ENCODE assay signal across 29 cellular contexts in genomic region chr5:27590503-27590902, GRCh38.
DNase-seq lines count a peak whose midpoint lies in the region; ATAC-seq, FAIRE-seq and TF ChIP-seq lines count a peak whose summit lies in the region.
"Had no signal": no experiment of that assay in that cellular context is flagged by ENCODE, and none has a peak within 500 bp of the region (broad histone marks: within the 10 kb centered on the region; RNA-seq: fewer than 3 reads in every experiment).

No MANE protein-coding gene starts in this region.

- H3K4me2 ChIP-seq in neuronal stem cell (ENCODE audit: insufficient read depth, low read length, poor library complexity, severe bottlenecking): no peak overlapping the region
- H3K4me2 ChIP-seq: BLaER1 treated with 17β-estradiol and CSF1 and Interleukin-3, amounts not matched to agents 10 nM and 100 nM; KMS-11 had no signal

- H3K4ac ChIP-seq in neuronal stem cell (ENCODE audit: low read length): no peak overlapping the region

- H3K4me3 ChIP-seq in BE2C (ENCODE audit: low read depth, low read length): no peak overlapping the region
- no peak overlapping the region for H3K4me3 ChIP-seq in kidney (ENCODE audit: low read length in 2 of 2)
- no peak overlapping the region for H3K4me3 ChIP-seq in neuronal stem cell (ENCODE audit: low read length in 2 of 2)
- H3K4me3 ChIP-seq: BLaER1 treated with 17β-estradiol and CSF1 and Interleukin-3, amounts not matched to agents 10 nM and 100 nM; GM12878; GM23248 had no signal

- H3K36me3 ChIP-seq in BE2C (no peaks in the 10 kb centered on the region), kidney (ENCODE audit: control insufficient read depth in 1 of 2, insufficient read depth in 2 of 2, low read length in 2 of 2) (no peaks in the 10 kb centered on the region), neuronal stem cell (replicated peaks in 1 of 2; ENCODE audit: control insufficient read depth in 2 of 2, insufficient read depth in 2 of 2, low read length in 2 of 2) (no peaks in the 10 kb centered on the region)
- H3K36me3 ChIP-seq: BLaER1 treated with 17β-estradiol and CSF1 and Interleukin-3, amounts not matched to agents 10 nM and 100 nM had no signal

- H3K79me1 ChIP-seq in neuronal stem cell (ENCODE audit: low read depth, low read length): no peaks in the 10 kb centered on the region

- H2BK15ac ChIP-seq in neuronal stem cell (ENCODE audit: low read length): no peak overlapping the region

- H4K91ac ChIP-seq in neuronal stem cell (ENCODE audit: low read depth, low read length, poor library complexity): no peak overlapping the region

- H3K27me3 ChIP-seq in BE2C (no peaks in the 10 kb centered on the region), neuronal stem cell (ENCODE audit: control insufficient read depth in 3 of 3, insufficient read depth in 3 of 3, low read depth in 1 of 3, low read length in 3 of 3) (no peaks in the 10 kb centered on the region)
- H3K27me3 ChIP-seq: BLaER1 treated with 17β-estradiol and CSF1 and Interleukin-3, amounts not matched to agents 10 nM and 100 nM had no signal

- no peak overlapping the region for H3K27ac Mint-ChIP-seq in WTC11
- H3K27ac Mint-ChIP-seq: CD4-positive, alpha-beta memory T cell; H9 had no signal

- H2AFZ ChIP-seq in neuronal stem cell (ENCODE audit: low read length): peak overlapping the region; percentile 30
- H2AFZ ChIP-seq: GM23248 had no signal

- H2AK5ac ChIP-seq in neuronal stem cell (ENCODE audit: low read depth, low read length): no peak overlapping the region

- no peak overlapping the region for H4K8ac ChIP-seq in neuronal stem cell (ENCODE audit: low read depth, low read length)

- no peak overlapping the region for H3K9ac ChIP-seq in kidney (ENCODE audit: low read length in 2 of 2)
- no peak overlapping the region for H3K9ac ChIP-seq in neuronal stem cell (ENCODE audit: low read depth, low read length, poor library complexity)
- H3K9ac ChIP-seq: BLaER1 treated with 17β-estradiol and CSF1 and Interleukin-3, amounts not matched to agents 10 nM and 100 nM; GM23248; KMS-11 had no signal

- POLR2A ChIA-PET in WTC11 (lab: Charles Lee): no interaction called here

- no peak overlapping the region for H3K14ac ChIP-seq in neuronal stem cell (ENCODE audit: low read length)

- DNase-seq in BE2C (peak; percentile 7), WTC11 (ENCODE audit: low spot score) (no peak), kidney (peak; percentile 62), neuronal stem cell (ENCODE audit: low spot score) (no peak), AG20443 (ENCODE audit: low spot score) (no peak), NCI-H1417 treated with DMSO at 0.1 percent for 48 hours (lab: John Stamatoyannopoulos, UW) (no peak), KBM-7 (no peak)
- no peak for DNase-seq in activated CD8-positive, alpha-beta memory T cell treated with anti-CD3 and anti-CD28 coated beads for 24 hours
- DNase-seq: 8988T; ACHN; Caco-2; CD4-positive, alpha-beta memory T cell; DMS79; EL; GDM1; GM23248; H9; NCI-H1048; NCI-H1436 treated with DMSO at 0.1 percent for 48 hours; NCI-H187 treated with DMSO at 0.1 percent for 48 hours; NCI-H2107; NCI-H446; NCI-H524 treated with DMSO at 0.1 percent for 48 hours; NCI-H774; PC-3; Right ventricle myocardium superior had no signal

- H2BK5ac ChIP-seq in neuronal stem cell (ENCODE audit: low read length): no peak overlapping the region

- no peak overlapping the region for H3K4me3 Mint-ChIP-seq in WTC11
- H3K4me3 Mint-ChIP-seq: CD4-positive, alpha-beta memory T cell; H9 had no signal

- H3K27ac ChIP-seq in kidney (ENCODE audit: low read depth in 2 of 2, low read length in 2 of 2) (no peak overlapping the region), neuronal stem cell (replicated peaks; ENCODE audit: low read length) (no peak overlapping the region)
- H3K27ac ChIP-seq: BLaER1 treated with 17β-estradiol and CSF1 and Interleukin-3, amounts not matched to agents 10 nM and 100 nM; GM23248; KMS-11 had no signal

- no peaks in the 10 kb centered on the region for H3K4me1 ChIP-seq in BE2C
- no peaks in the 10 kb centered on the region for H3K4me1 ChIP-seq in kidney (ENCODE audit: control insufficient read depth in 1 of 2, insufficient read depth in 1 of 2, low read depth in 1 of 2, low read length in 2 of 2)
- no peaks in the 10 kb centered on the region for H3K4me1 ChIP-seq in neuronal stem cell (ENCODE audit: control insufficient read depth in 2 of 2, insufficient read depth in 1 of 2, low read depth in 1 of 2, low read length in 2 of 2)
- H3K4me1 ChIP-seq: BLaER1 treated with 17β-estradiol and CSF1 and Interleukin-3, amounts not matched to agents 10 nM and 100 nM; Caco-2 had no signal

- no peak overlapping the region for H2BK12ac ChIP-seq in neuronal stem cell (ENCODE audit: low read length)

- no peaks in the 10 kb centered on the region for H3K9me3 ChIP-seq in BE2C
- H3K9me3 ChIP-seq in kidney (ENCODE audit: control insufficient read depth in 1 of 2, low read length in 2 of 2): no peaks in the 10 kb centered on the region
- H3K9me3 ChIP-seq in neuronal stem cell (replicated peaks in 1 of 2; ENCODE audit: control insufficient read depth in 2 of 2, insufficient read depth in 1 of 2, low read depth in 1 of 2, low read length in 2 of 2): no peaks in the 10 kb centered on the region
- H3K9me3 ChIP-seq: Caco-2 had no signal

- in situ Hi-C loops in KBM-7 (cut with MboI; ENCODE audit: low pct_unique_long_range_greater_than_20kb, low sequenced_read_pairs): no loop called here

- no peak overlapping the region for H2BK120ac ChIP-seq in neuronal stem cell (ENCODE audit: low read depth, low read length)

- ATAC-seq in WTC11: peak; percentile 28; the same call in 1 of the 2 replicates
- ATAC-seq: GM12878, PC-3 had no signal

- intact Hi-C loops in kidney (cut with DNase I): no loop called here

- FAIRE-seq in kidney (lab: Jason Lieb, UNC): no peak
- FAIRE-seq: GM12878 had no signal

- CTCF ChIA-PET in WTC11 (lab: Charles Lee): no interaction called here

- peaks cover 9% of the 10 kb centered on the region; the same call in 1 of the 2 replicates for H3K4me1 Mint-ChIP-seq in WTC11
- H3K4me1 Mint-ChIP-seq: CD4-positive, alpha-beta memory T cell had no signal

- H3K9me3 Mint-ChIP-seq in WTC11: peaks cover 14% of the 10 kb centered on the region
- H3K9me3 Mint-ChIP-seq: H9 had no signal

- TF ChIP-seq CTCF in BE2C (IDR thresholded peaks at IDR 0.05; ENCODE audit: low read depth, low read length) (no peak), WTC11 (IDR thresholded peaks at IDR 0.05) (no peak), kidney (IDR thresholded peaks at IDR 0.05; ENCODE audit: borderline replicate concordance, extremely low read depth, insufficient read depth) (no peak)

- no peak overlapping the region for H3K23ac ChIP-seq in neuronal stem cell (ENCODE audit: low read depth, low read length, poor library complexity)

- H3K36me3 Mint-ChIP-seq in WTC11: 0 out of 2 replicates have a peak, but pooled peaks cover 4% of the 10 kb centered on the region
- H3K36me3 Mint-ChIP-seq: CD4-positive, alpha-beta memory T cell had no signal

- no CpG with 5 or more reads among the region's 6 CpGs for WGBS in neuronal stem cell (ENCODE audit: extremely low coverage in 2 of 2, insufficient read length in 2 of 2, insufficient replicate concordance in 1 of 2), 2 donors

- H3K18ac ChIP-seq in neuronal stem cell (ENCODE audit: low read length): no peak overlapping the region

- H3K27me3 Mint-ChIP-seq in WTC11 (ENCODE audit: low read depth): no peaks in the 10 kb centered on the region
- H3K27me3 Mint-ChIP-seq: CD4-positive, alpha-beta memory T cell had no signal

TF ChIP-seq in WTC11, 78 proteins besides CTCF, POLR2A, EP300 and RAD21 (continues in another document):
- TF ChIP-seq TP53 (CRISPR knock-in tag; IDR thresholded peaks at IDR 0.05): no peak
- TF ChIP-seq MYBL2 (CRISPR knock-in tag; IDR thresholded peaks at IDR 0.05): no peak
- TF ChIP-seq ZNF416 (CRISPR knock-in tag; IDR thresholded peaks at IDR 0.05): no peak
- TF ChIP-seq AR (CRISPR knock-in tag; IDR thresholded peaks at IDR 0.05): no peak
- no peak for TF ChIP-seq ZBTB43 (CRISPR knock-in tag; IDR thresholded peaks at IDR 0.05)
- no peak for TF ChIP-seq OVOL2 (CRISPR knock-in tag; IDR thresholded peaks at IDR 0.05; ENCODE audit: borderline replicate concordance)
- no peak for TF ChIP-seq ATF3 (CRISPR knock-in tag; conservative IDR thresholded peaks at IDR 0.05)
- no peak for TF ChIP-seq SMAD4 (CRISPR knock-in tag; IDR thresholded peaks at IDR 0.05)
- TF ChIP-seq ETV6 (CRISPR knock-in tag; IDR thresholded peaks at IDR 0.05): no peak
- no peak for TF ChIP-seq FOXK1 (CRISPR knock-in tag; IDR thresholded peaks at IDR 0.05)

Comparison
In these comparisons a context has a peak if more than half of its experiments do, and no peak if none do; other contexts are left out.
1. DNase-seq: peak in BE2C (single experiment) and kidney (single experiment); none in WTC11 (single experiment), neuronal stem cell (single experiment), AG20443 (single experiment), activated CD8-positive, alpha-beta memory T cell treated with anti-CD3 and anti-CD28 coated beads for 24 hours (single experiment), NCI-H1417 treated with DMSO at 0.1 percent for 48 hours (single experiment) and KBM-7 (single experiment).